ENCODE assay signal across 20 cellular contexts in the genomic region with DNA sequence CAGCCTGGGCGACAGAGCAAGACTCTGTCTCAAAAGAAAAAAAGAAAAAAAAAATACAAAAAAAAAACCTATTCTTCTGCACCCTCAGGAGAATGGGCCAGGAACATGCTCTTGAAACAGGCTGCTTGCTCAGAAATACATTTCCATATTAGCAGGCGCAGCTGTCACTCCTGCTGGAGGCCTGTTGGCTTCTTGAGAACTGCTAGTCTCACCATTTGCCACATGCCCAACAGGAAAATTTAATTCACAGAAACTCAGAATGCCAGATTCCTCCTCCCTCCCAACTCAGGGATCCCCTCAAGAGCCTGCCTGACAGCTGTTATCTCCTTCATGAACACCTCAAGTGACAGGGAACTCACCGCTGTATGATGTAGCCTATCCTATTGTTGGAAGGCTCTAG.
"Had no signal": no experiment of that assay in that cellular context is flagged by ENCODE, and none has a peak within 500 bp of the region (broad histone marks: within the 10 kb centered on the region; RNA-seq: fewer than 3 reads in every experiment).

No MANE protein-coding gene starts in this region.

- H3K4me3 Mint-ChIP-seq: activated naive CD4-positive, alpha-beta T cell treated with anti-CD3 and anti-CD28 coated beads for 36 hours; activated naive CD8-positive, alpha-beta T cell treated with anti-CD3 and anti-CD28 coated beads, Interleukin-2, amount 50 U/mL, for 24 hours; activated T-helper 17 cell treated with anti-CD3 and anti-CD28 coated beads, Interleukin-2, amount 50 U/mL, for 72 hours; naive thymus-derived CD8-positive, alpha-beta T cell; stimulated activated naive B cell treated with anti-CD40 and anti-IgM and Interleukin-4, amounts not matched to agents 10 μg/mL and 1 μg/mL and 100 μg/mL, for 72 hours had no signal

- H3K79me2 ChIP-seq: hepatocyte had no signal

- H2AFZ ChIP-seq: hepatocyte had no signal

- H3K4me1 ChIP-seq: gastroesophageal sphincter, left lung, tibial artery, uterus had no signal

- H3K27ac Mint-ChIP-seq: activated naive CD4-positive, alpha-beta T cell treated with anti-CD3 and anti-CD28 coated beads for 36 hours; activated naive CD8-positive, alpha-beta T cell treated with anti-CD3 and anti-CD28 coated beads, Interleukin-2, amount 50 U/mL, for 24 hours; activated T-helper 17 cell treated with anti-CD3 and anti-CD28 coated beads, Interleukin-2, amount 50 U/mL, for 72 hours; stimulated activated naive B cell treated with anti-CD40 and anti-IgM and Interleukin-4, amounts not matched to agents 10 μg/mL and 1 μg/mL and 100 μg/mL, for 72 hours had no signal

- H3K4me2 ChIP-seq: hepatocyte had no signal

- H3K36me3 Mint-ChIP-seq: stimulated activated naive B cell treated with anti-CD40 and anti-IgM and Interleukin-4, amounts not matched to agents 10 μg/mL and 1 μg/mL and 100 μg/mL, for 72 hours had no signal

- H3K27me3 Mint-ChIP-seq: activated naive CD8-positive, alpha-beta T cell treated with anti-CD3 and anti-CD28 coated beads, Interleukin-2, amount 50 U/mL, for 24 hours; activated T-helper 17 cell treated with anti-CD3 and anti-CD28 coated beads, Interleukin-2, amount 50 U/mL, for 72 hours; naive thymus-derived CD8-positive, alpha-beta T cell; stimulated activated naive B cell treated with anti-CD40 and anti-IgM and Interleukin-4, amounts not matched to agents 10 μg/mL and 1 μg/mL and 100 μg/mL, for 72 hours had no signal

- DNase-seq: activated CD4-positive, alpha-beta T cell treated with anti-CD3 and anti-CD28 coated beads, Interleukin-2, amount 50 U/mL, for 48 hours; activated CD4-positive, CD25-positive, alpha-beta regulatory T cell treated with anti-CD3 and anti-CD28 coated beads, Interleukin-2, amount 50 U/mL, for 72 hours; activated naive CD4-positive, alpha-beta T cell treated with anti-CD3 and anti-CD28 coated beads for 36 hours; activated naive CD8-positive, alpha-beta T cell treated with anti-CD3 and anti-CD28 coated beads, Interleukin-2, amount 50 U/mL, for 24 hours; aorta; erythroblast; islet precursor cell; left lung; mammary epithelial cell; naive thymus-derived CD8-positive, alpha-beta T cell; nucleus accumbens; stimulated activated CD4-positive, alpha-beta T cell treated with anti-CD3 and anti-CD28 coated beads, Interleukin-15, amount 100 ng/mL, for 24 hours; stimulated activated CD4-positive, alpha-beta T cell treated with anti-CD3 and anti-CD28 coated beads, Interleukin-4, amount 100 ng/mL, for 1 hour; stimulated activated naive B cell treated with anti-CD40 and anti-IgM and Interleukin-4, amounts not matched to agents 10 μg/mL and 1 μg/mL and 100 μg/mL, for 72 hours; T-helper 9 cell; tibial artery; uterus had no signal

- H3K27ac ChIP-seq: gastroesophageal sphincter, hepatocyte, left lung, tibial artery, uterus had no signal

- H3K4me3 ChIP-seq: gastroesophageal sphincter, hepatocyte, left lung, tibial artery, uterus had no signal

- H3K9me3 Mint-ChIP-seq: activated naive CD4-positive, alpha-beta T cell treated with anti-CD3 and anti-CD28 coated beads for 36 hours; activated naive CD8-positive, alpha-beta T cell treated with anti-CD3 and anti-CD28 coated beads, Interleukin-2, amount 50 U/mL, for 24 hours; activated T-helper 17 cell treated with anti-CD3 and anti-CD28 coated beads, Interleukin-2, amount 50 U/mL, for 72 hours; stimulated activated naive B cell treated with anti-CD40 and anti-IgM and Interleukin-4, amounts not matched to agents 10 μg/mL and 1 μg/mL and 100 μg/mL, for 72 hours had no signal

- H3K27me3 ChIP-seq: gastroesophageal sphincter, hepatocyte, left lung, tibial artery, uterus had no signal

- H3K9me3 ChIP-seq: gastroesophageal sphincter, left lung, tibial artery, uterus had no signal

- ATAC-seq: activated naive CD8-positive, alpha-beta T cell treated with anti-CD3 and anti-CD28 coated beads, Interleukin-2, amount 50 U/mL, for 24 hours; activated T-helper 17 cell treated with anti-CD3 and anti-CD28 coated beads, Interleukin-2, amount 50 U/mL, for 72 hours; gastroesophageal sphincter; left lung; naive thymus-derived CD8-positive, alpha-beta T cell; stimulated activated naive B cell treated with anti-CD40 and anti-IgM and Interleukin-4, amounts not matched to agents 10 μg/mL and 1 μg/mL and 100 μg/mL, for 72 hours had no signal

- H3K36me3 ChIP-seq: gastroesophageal sphincter, left lung, tibial artery, uterus had no signal
